ENCODE assay signal across 15 cellular contexts in genomic region chr3:72776-73175, GRCh38.
A peak's percentile ranks its signal among the peaks of the same experiment; 100 is the strongest.
DNase-seq lines count a peak whose midpoint lies in the region; TF ChIP-seq lines count a peak whose summit lies in the region.
"Had no signal": no experiment of that assay in that cellular context is flagged by ENCODE, and none has a peak within 500 bp of the region (broad histone marks: within the 10 kb centered on the region; RNA-seq: fewer than 3 reads in every experiment).

No MANE protein-coding gene starts in this region.

- H3K4me1 ChIP-seq in adipocyte (ENCODE audit: control insufficient read depth, insufficient read depth, low read length) = peaks cover 58% of the 10 kb centered on the region

- no peaks in the 10 kb centered on the region for H3K27me3 ChIP-seq in adipocyte (replicated peaks; ENCODE audit: control insufficient read depth, insufficient read depth, low read length)
- H3K27me3 ChIP-seq: adrenal gland had no signal

- DNase-seq in adipocyte (ENCODE audit: low read depth) (no peak), fibroblast of mammary gland (ENCODE audit: low read depth) (peak; percentile 40), midbrain (lab: John Stamatoyannopoulos, UW) (peak; percentile 42), superior temporal gyrus (ENCODE audit: extremely low spot score) (peak; percentile 46), HUDEP-2 (lab: John Stamatoyannopoulos, UW; ENCODE audit: unreplicated experiment in 76 of 76) (no peak), activated T-cell treated with anti-CD3 and anti-CD28 coated beads for 4 hours (no peak), mucosa of gallbladder (ENCODE audit: low spot score) (no peak)
- no peak for DNase-seq in activated CD8-positive, alpha-beta memory T cell treated with anti-CD3 and anti-CD28 coated beads for 24 hours
- DNase-seq: activated CD4-positive, alpha-beta T cell treated with anti-CD3 and anti-CD28 coated beads, Interleukin-2, amount 10 ng/mL, durations not matched to agents 7 days and 5 days; activated T-cell treated with anti-CD3 and anti-CD28 coated beads, Interleukin-2, amount 50 U/mL, for 72 hours; adrenal gland; Calu3; MV-4-11; NCI-H2081 treated with DMSO at 0.1 percent for 48 hours; NCI-H526 treated with DMSO at 0.1 percent for 48 hours had no signal

- TF ChIP-seq CTCF in fibroblast of mammary gland (conservative IDR thresholded peaks at IDR 0.05; ENCODE audit: control insufficient read depth, insufficient read depth, low read depth, low read length) = no peak

- no peaks in the 10 kb centered on the region for H3K36me3 ChIP-seq in adipocyte (ENCODE audit: control insufficient read depth, insufficient read depth, low read length, severe bottlenecking)
- H3K36me3 ChIP-seq: adrenal gland had no signal

- no peaks in the 10 kb centered on the region for H3K9me3 ChIP-seq in adipocyte (ENCODE audit: control insufficient read depth, low read length)
- H3K9me3 ChIP-seq: adrenal gland had no signal

- H3K4me3 ChIP-seq in adipocyte (ENCODE audit: low read length) (peak overlapping the region; percentile 54), fibroblast of mammary gland (ENCODE audit: control insufficient read depth, low read depth, low read length) (no peak overlapping the region)
- H3K4me3 ChIP-seq: adrenal gland had no signal

- peak overlapping the region; percentile 75 for H3K9ac ChIP-seq in adipocyte (ENCODE audit: low read length)

Comparison
In these comparisons a context has a peak if more than half of its experiments do, and no peak if none do; other contexts are left out.
1. DNase-seq: peak in fibroblast of mammary gland (single experiment), midbrain (single experiment) and superior temporal gyrus (single experiment); none in adipocyte (single experiment), HUDEP-2 (0 of 76), activated CD8-positive, alpha-beta memory T cell treated with anti-CD3 and anti-CD28 coated beads for 24 hours (single experiment), activated T-cell treated with anti-CD3 and anti-CD28 coated beads for 4 hours (single experiment) and mucosa of gallbladder (single experiment).